Comparison of ENCODE assay signal across 29 cellular contexts in the genomic region with DNA sequence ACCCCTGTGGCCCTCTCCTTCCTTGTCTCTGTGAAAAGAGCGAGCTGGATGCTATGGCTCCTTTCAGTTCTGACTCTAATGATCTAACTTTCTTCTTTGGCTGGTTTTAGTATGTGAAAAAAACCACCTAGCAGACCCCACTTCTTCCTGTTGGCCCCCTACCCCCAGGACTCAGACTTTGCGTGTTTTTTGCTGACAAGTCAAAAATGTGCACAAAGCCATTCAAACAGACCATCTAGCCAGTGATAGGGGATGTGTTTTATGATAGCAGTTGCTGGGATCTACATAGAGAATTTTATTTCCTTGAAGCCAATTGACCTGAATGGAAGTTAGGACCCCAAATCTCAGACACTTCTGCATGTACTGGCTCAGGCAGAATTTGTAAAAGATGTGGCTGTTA.
"Had no signal": no experiment of that assay in that cellular context is flagged by ENCODE, and none has a peak within 500 bp of the region (broad histone marks: within the 10 kb centered on the region; RNA-seq: fewer than 3 reads in every experiment).

No MANE protein-coding gene starts in this region.

- DNase-seq: activated CD4-positive, alpha-beta memory T cell treated with anti-CD3 and anti-CD28 coated beads for 36 hours; activated CD4-positive, alpha-beta T cell treated with anti-CD3 and anti-CD28 coated beads for 36 hours; activated CD4-positive, alpha-beta T cell treated with anti-CD3 and anti-CD28 coated beads, Interleukin-2, amount 10 ng/mL, durations not matched to agents 24 days and 14 days; activated CD4-positive, CD25-positive, alpha-beta regulatory T cell; activated CD4-positive, CD25-positive, alpha-beta regulatory T cell treated with anti-CD3 and anti-CD28 coated beads, Interleukin-2, amount 50 U/mL, for 72 hours; activated CD8-positive, alpha-beta memory T cell treated with anti-CD3 and anti-CD28 coated beads, Interleukin-2, amount 10 ng/mL, durations not matched to agents 7 days and 5 days; activated CD8-positive, alpha-beta memory T cell treated with anti-CD3 and anti-CD28 coated beads, Interleukin-2, amount 50 U/mL, for 4 hours; activated CD8-positive, alpha-beta T cell treated with anti-CD3 and anti-CD28 coated beads, Interleukin-2, amount 10 ng/mL, durations not matched to agents 7 days and 5 days; activated effector memory CD4-positive, alpha-beta T cell treated with anti-CD3 and anti-CD28 coated beads, Interleukin-2, amount 50 U/mL, for 16 hours; activated naive CD4-positive, alpha-beta T cell treated with anti-CD3 and anti-CD28 coated beads for 36 hours; activated naive CD8-positive, alpha-beta T cell treated with anti-CD3 and anti-CD28 coated beads for 36 hours; activated naive CD8-positive, alpha-beta T cell treated with anti-CD3 and anti-CD28 coated beads, Interleukin-2, amount 50 U/mL, for 24 hours; activated T-cell treated with anti-CD3 and anti-CD28 coated beads, Interleukin-2, amount 50 U/mL, for 1 hour; activated T-cell treated with anti-CD3 and anti-CD28 coated beads, Interleukin-2, amount 50 U/mL, for 48 hours; adrenal gland; amygdala; aorta; body of pancreas; caudate nucleus; cortex of kidney; dermis blood vessel endothelial cell; effector CD4-positive, alpha-beta T cell; effector memory CD8-positive, alpha-beta T cell; esophagus squamous epithelium; foreskin melanocyte; T-helper 2 cell had no signal

- H3K9me3 ChIP-seq: adrenal gland, body of pancreas, esophagus squamous epithelium, gastroesophageal sphincter had no signal

- H3K27ac ChIP-seq: adrenal gland, body of pancreas, epithelial cell of prostate, esophagus squamous epithelium, gastroesophageal sphincter had no signal

- H3K4me3 ChIP-seq: adrenal gland, body of pancreas, esophagus squamous epithelium, gastroesophageal sphincter had no signal

- ATAC-seq: activated CD4-positive, alpha-beta T cell treated with anti-CD3 and anti-CD28 coated beads for 36 hours; activated CD8-positive, alpha-beta memory T cell treated with anti-CD3 and anti-CD28 coated beads, Interleukin-2, amount 10 ng/mL, durations not matched to agents 7 days and 5 days; activated CD8-positive, alpha-beta T cell treated with anti-CD3 and anti-CD28 coated beads, Interleukin-2, amount 10 ng/mL, durations not matched to agents 7 days and 5 days; activated naive CD8-positive, alpha-beta T cell treated with anti-CD3 and anti-CD28 coated beads, Interleukin-2, amount 50 U/mL, for 24 hours; body of pancreas; effector memory CD8-positive, alpha-beta T cell; gastroesophageal sphincter had no signal

- FAIRE-seq: colon had no signal

- H3K36me3 ChIP-seq: adrenal gland had no signal

- H3K27me3 ChIP-seq: adrenal gland, body of pancreas, esophagus squamous epithelium, gastroesophageal sphincter had no signal

- H3K4me1 ChIP-seq: body of pancreas had no signal
